ENCODE assay signal across 8 cellular contexts in genomic region chr20:35742741-35743523, GRCh38. TPM values are rescaled to one million over a fixed set of nuclear protein-coding genes. Genes with fewer than 3 reads are reported as not detected.
DNase-seq lines count a peak whose midpoint lies in the region; ATAC-seq and TF ChIP-seq lines count a peak whose summit lies in the region.

No MANE protein-coding gene starts in this region.

- H3K4me3 ChIP-seq in SK-N-SH (ENCODE audit: low read depth in 2 of 2, low read length in 1 of 2) (peak overlapping the region; percentile 67 to 68), endodermal cell (ENCODE audit: low read length) (peak overlapping the region; percentile 92)
- peak overlapping the region; percentile 87 for H3K4me3 ChIP-seq in naive thymus-derived CD4-positive, alpha-beta T cell (ENCODE audit: low read length)

- DNase-seq in GM10248 (ENCODE audit: extremely low spot score) (peak; percentile 58), SK-N-SH (peak; percentile 19), endodermal cell (peak; percentile 30), ureter (ENCODE audit: low spot score) (no peak), D341Med (ENCODE audit: low spot score) (no peak)
- DNase-seq in naive thymus-derived CD4-positive, alpha-beta T cell = peak in 6 of 9 donors; percentile 29 to 48 (median 40)

- no peaks in the 10 kb centered on the region for H3K27me3 Mint-ChIP-seq in endodermal cell (ENCODE audit: insufficient read depth)
- H3K27me3 Mint-ChIP-seq in naive thymus-derived CD4-positive, alpha-beta T cell = no peaks in the 10 kb centered on the region

- H3K9me3 Mint-ChIP-seq in endodermal cell = no peaks in the 10 kb centered on the region
- peaks cover 0 to 10% (median 0%) of the 10 kb centered on the region in 11 donors for H3K9me3 Mint-ChIP-seq in naive thymus-derived CD4-positive, alpha-beta T cell

- ATAC-seq in naive thymus-derived CD4-positive, alpha-beta T cell = no peak
- no peak for ATAC-seq in GM21825 (IDR thresholded peaks at IDR 0.05; ENCODE audit: unreplicated experiment)

- peak overlapping the region; percentile 100 for H3K27ac Mint-ChIP-seq in endodermal cell
- peak overlapping the region; percentile 96 to 100 (median 100) for H3K27ac Mint-ChIP-seq in naive thymus-derived CD4-positive, alpha-beta T cell

- peak overlapping the region; percentile 94 for H3K27ac ChIP-seq in KOPT-K1 (ENCODE audit: low read depth, low read length, poor library complexity, severe bottlenecking)
- H3K27ac ChIP-seq in SK-N-SH (ENCODE audit: low read depth in 2 of 2, low read length in 1 of 2) = peak overlapping the region; percentile 90 to 93
- peak overlapping the region; percentile 87 for H3K27ac ChIP-seq in endodermal cell (ENCODE audit: low read depth, low read length)
- H3K27ac ChIP-seq in naive thymus-derived CD4-positive, alpha-beta T cell (ENCODE audit: low read depth, low read length) = peak overlapping the region; percentile 92

- H3K4me3 Mint-ChIP-seq in endodermal cell = peak overlapping the region; percentile 100
- peak overlapping the region; percentile 86 to 100 (median 98) for H3K4me3 Mint-ChIP-seq in naive thymus-derived CD4-positive, alpha-beta T cell

- POLR2A ChIA-PET in GM10248 (lab: Yijun Ruan, JAX) (interaction anchor here (0.6 to 7.4 kb wide), 22 partner anchors 8 to 1465 kb away, joined by 3 to 81 read pairs (median 4); partner anchors contain the start of genes PHF20, SCAND1 and SPAG4), SK-N-SH (lab: Yijun Ruan, JAX) (interaction anchor here (0.6 to 2.2 kb wide), 29 partner anchors 8 to 211 kb away, joined by 3 to 36 read pairs (median 5); partner anchors contain the start of genes ERGIC3, NFS1, PHF20 and ROMO1)
- POLR2A ChIA-PET in naive thymus-derived CD4-positive, alpha-beta T cell (lab: Charles Lee) = interaction anchor here (0.5 to 14.0 kb wide), 57 partner anchors 8 to 1038 kb away, joined by 3 to 733 read pairs (median 7); partner anchors contain the start of genes CEP250, CPNE1, ERGIC3 and GGT7

- H3K36me3 ChIP-seq in KOPT-K1 (ENCODE audit: insufficient read depth, low read length) (peaks cover 31% of the 10 kb centered on the region), SK-N-SH (replicated peaks in 1 of 2; ENCODE audit: control insufficient read depth in 1 of 2, insufficient read depth in 2 of 2, low read length in 1 of 2) (peaks cover 27 to 29% of the 10 kb centered on the region in 2 experiments), endodermal cell (ENCODE audit: control insufficient read depth, insufficient read depth, low read length) (peaks cover 28% of the 10 kb centered on the region)
- H3K36me3 ChIP-seq in naive thymus-derived CD4-positive, alpha-beta T cell (ENCODE audit: control insufficient read depth in 2 of 3, insufficient read depth in 3 of 3, low read length in 3 of 3) = peaks cover 22 to 36% (median 28%) of the 10 kb centered on the region in 3 experiments

- H3K9me3 ChIP-seq in KOPT-K1 (ENCODE audit: insufficient read depth, low read length, poor library complexity, severe bottlenecking) (no peaks in the 10 kb centered on the region), SK-N-SH (no peaks in the 10 kb centered on the region), endodermal cell (ENCODE audit: control insufficient read depth, low read length) (no peaks in the 10 kb centered on the region)
- H3K9me3 ChIP-seq in naive thymus-derived CD4-positive, alpha-beta T cell (ENCODE audit: control insufficient read depth in 2 of 3, low read length in 3 of 3) = no peaks in the 10 kb centered on the region

- no peaks in the 10 kb centered on the region for H3K9me2 ChIP-seq in SK-N-SH

- peaks cover 16% of the 10 kb centered on the region for H3F3A ChIP-seq in SK-N-SH (replicated peaks; ENCODE audit: insufficient read depth)

- WGBS in SK-N-SH (ENCODE audit: low lambda C conversion rate) = 5% methylated on average over 8 of the region's 8 CpGs
- WGBS in endodermal cell (ENCODE audit: insufficient coverage in 1 of 2, insufficient read length in 1 of 2), 2 experiments = 0 to 6% methylated on average over 6 to 8 of the region's 8 CpGs

- peak overlapping the region; percentile 73 for H3K4me2 ChIP-seq in SK-N-SH

- TF ChIP-seq EP300 in SK-N-SH (IDR thresholded peaks at IDR 0.05; ENCODE audit: borderline replicate concordance in 1 of 2, low read depth in 1 of 2, low read length in 1 of 2) = no peak

- H3K4me1 ChIP-seq in SK-N-SH (ENCODE audit: control insufficient read depth in 1 of 2, insufficient read depth in 2 of 2, low read depth in 1 of 2, low read length in 1 of 2) (peaks cover 12% of the 10 kb centered on the region in 2 experiments; a peak in 3 of 4 replicates), endodermal cell (ENCODE audit: control insufficient read depth, insufficient read depth, low read length) (no peaks in the 10 kb centered on the region)
- peaks cover 34 to 47% of the 10 kb centered on the region in 2 donors for H3K4me1 ChIP-seq in naive thymus-derived CD4-positive, alpha-beta T cell (ENCODE audit: control insufficient read depth in 2 of 2, insufficient read depth in 2 of 2, low read length in 2 of 2)

- intact Hi-C loops in naive thymus-derived CD4-positive, alpha-beta T cell (cut with micrococcal nuclease) = loop anchor here (1.0 to 10.0 kb wide), 15 partner anchors 28 to 1751 kb away; partner anchors contain the start of genes ACSS2 (in 2 of the 2), CPNE1 (in 2 of the 2), NFS1 (in 2 of the 2) and RBM12 (in 2 of the 2)

- H3K79me2 ChIP-seq in SK-N-SH (ENCODE audit: insufficient read depth) = peaks cover 52% of the 10 kb centered on the region

- CTCF ChIA-PET in GM10248 (lab: Yijun Ruan, JAX) = interaction anchor here (0.7 to 6.3 kb wide), 8 partner anchors 9 to 141 kb away, joined by 3 to 27 read pairs (median 4); partner anchors contain the start of gene PHF20
- CTCF ChIA-PET in SK-N-SH (lab: Yijun Ruan, JAX) = interaction anchor here (1.1 to 3.7 kb wide), 8 partner anchors 20 to 151 kb away, joined by 3 to 40 read pairs (median 4); partner anchors contain the start of genes NFS1, PHF20 and ROMO1
- CTCF ChIA-PET in naive thymus-derived CD4-positive, alpha-beta T cell (lab: Charles Lee) = interaction anchor here (0.7 to 4.0 kb wide), 9 partner anchors 12 to 391 kb away, joined by 3 to 58 read pairs (median 4); partner anchors contain the start of genes CEP250, PHF20 and SCAND1

- peak overlapping the region; percentile 97 for H3K9ac ChIP-seq in SK-N-SH
- peak overlapping the region; percentile 95 for H3K9ac ChIP-seq in endodermal cell (ENCODE audit: extremely low read depth, low read length, poor library complexity, severe bottlenecking)

- TF ChIP-seq CTCF in GM10248 (IDR thresholded peaks at IDR 0.05; ENCODE audit: control extremely low read depth, extremely low read depth, low read depth, missing control alignments) (no peak), SK-N-SH (IDR thresholded peaks at IDR 0.05) (no peak), endodermal cell (conservative IDR thresholded peaks at IDR 0.05) (no peak)

- H4K20me1 ChIP-seq in SK-N-SH (ENCODE audit: insufficient read depth) = peaks cover 34% of the 10 kb centered on the region

- no peak for TF ChIP-seq RAD21 in SK-N-SH (IDR thresholded peaks at IDR 0.05; ENCODE audit: low read length)

- H3K27me3 ChIP-seq in SK-N-SH (ENCODE audit: insufficient read depth) (no peaks in the 10 kb centered on the region), endodermal cell (ENCODE audit: control insufficient read depth, insufficient read depth, low read length, poor library complexity, severe bottlenecking) (no peaks in the 10 kb centered on the region)
- no peaks in the 10 kb centered on the region for H3K27me3 ChIP-seq in naive thymus-derived CD4-positive, alpha-beta T cell (ENCODE audit: control insufficient read depth in 2 of 2, insufficient read depth in 2 of 2, low read length in 2 of 2)

- peak overlapping the region; percentile 52; the same call in 1 of the 2 replicates for H2AFZ ChIP-seq in SK-N-SH (ENCODE audit: low read depth)

- H3K36me3 Mint-ChIP-seq in endodermal cell (ENCODE audit: low read depth) = peaks cover 33% of the 10 kb centered on the region
- H3K36me3 Mint-ChIP-seq in naive thymus-derived CD4-positive, alpha-beta T cell = peaks cover 8 to 36% (median 29%) of the 10 kb centered on the region in 5 donors

- H3K4me1 Mint-ChIP-seq in endodermal cell = peaks cover 18% of the 10 kb centered on the region
- peaks cover 21 to 51% (median 45%) of the 10 kb centered on the region in 7 donors for H3K4me1 Mint-ChIP-seq in naive thymus-derived CD4-positive, alpha-beta T cell

RNA-seq across cellular contexts. Expression of gene RBM39, which starts 0.9 kb away (rescaled TPM):
- 68.4 and 98.4 TPM in 2 replicates for polyA plus RNA-seq in SK-N-SH (2012; rRNA removed)
- 48.8 and 64.8 TPM in 2 replicates for polyA plus RNA-seq in SK-N-SH (2012; cell fraction: cytosol; rRNA removed)
- polyA plus RNA-seq in SK-N-SH (2012; cell fraction: nucleus; rRNA removed) = 244 and 457 TPM in 2 replicates
- total RNA-seq in endodermal cell (100 to 1,000 TPM; 276 to 332 TPM), ureter (405 TPM)
- polyA plus RNA-seq in endodermal cell (2013, experiment 1 of 2) = 233 TPM
- polyA plus RNA-seq in endodermal cell (2013, experiment 2 of 2) = 202 TPM
- 1,000 to 10,000 TPM in 2 of 5 experiments, 100 to 1,000 TPM in 3; 372 to 1,041 (median 699) TPM for total RNA-seq in naive thymus-derived CD4-positive, alpha-beta T cell
- 100 to 1,000 TPM; 100 to 152 TPM for polyA plus RNA-seq in naive thymus-derived CD4-positive, alpha-beta T cell

RNA-seq across cellular contexts. Expression of gene PHF20, which starts 28.9 kb away (rescaled TPM):
- polyA plus RNA-seq in SK-N-SH (2012; rRNA removed) = 23.8 and 24.9 TPM in 2 replicates
- polyA plus RNA-seq in SK-N-SH (2012; cell fraction: cytosol; rRNA removed) = 26.8 and 37.3 TPM in 2 replicates
- 20.1 and 21.0 TPM in 2 replicates for polyA plus RNA-seq in SK-N-SH (2012; cell fraction: nucleus; rRNA removed)
- total RNA-seq in endodermal cell (10 to 100 TPM; 68.1 to 78.8 TPM), ureter (61.6 TPM)
- polyA plus RNA-seq in endodermal cell (2013, experiment 1 of 2) = 41.6 TPM
- polyA plus RNA-seq in endodermal cell (2013, experiment 2 of 2) = 45.6 TPM
- 100 to 1,000 TPM in 2 of 5 experiments, 10 to 100 TPM in 3; 57.5 to 157 (median 78.0) TPM for total RNA-seq in naive thymus-derived CD4-positive, alpha-beta T cell
- 100 to 1,000 TPM in 1 of 2 donors, 10 to 100 TPM in 1; 99.9 to 138 TPM for polyA plus RNA-seq in naive thymus-derived CD4-positive, alpha-beta T cell

RNA-seq across cellular contexts. Expression of gene ROMO1, which starts 43.7 kb away (rescaled TPM):
- polyA plus RNA-seq in SK-N-SH (2012; rRNA removed) = 1,087 and 1,273 TPM in 2 replicates
- 759 and 965 TPM in 2 replicates for polyA plus RNA-seq in SK-N-SH (2012; cell fraction: cytosol; rRNA removed)
- polyA plus RNA-seq in SK-N-SH (2012; cell fraction: nucleus; rRNA removed) = 308 and 746 TPM in 2 replicates
- total RNA-seq in endodermal cell (100 to 1,000 TPM; 194 to 243 TPM), ureter (97.1 TPM)
- 207 TPM for polyA plus RNA-seq in endodermal cell (2013, experiment 1 of 2)
- 196 TPM for polyA plus RNA-seq in endodermal cell (2013, experiment 2 of 2)
- total RNA-seq in naive thymus-derived CD4-positive, alpha-beta T cell = 10 to 100 TPM; 33.2 to 85.5 (median 38.5) TPM
- polyA plus RNA-seq in naive thymus-derived CD4-positive, alpha-beta T cell = 100 to 1,000 TPM; 269 to 293 TPM

RNA-seq across cellular contexts. Expression of gene NFS1, which starts 43.8 kb away (rescaled TPM):
- polyA plus RNA-seq in SK-N-SH (2012; rRNA removed) = 75.6 and 89.7 TPM in 2 replicates
- polyA plus RNA-seq in SK-N-SH (2012; cell fraction: cytosol; rRNA removed) = 53.8 and 62.8 TPM in 2 replicates
- polyA plus RNA-seq in SK-N-SH (2012; cell fraction: nucleus; rRNA removed) = 73.7 and 115 TPM in 2 replicates
- total RNA-seq in endodermal cell (10 to 100 TPM; 17.0 to 30.9 TPM), ureter (40.0 TPM)
- 30.1 TPM for polyA plus RNA-seq in endodermal cell (2013, experiment 1 of 2)
- 21.7 TPM for polyA plus RNA-seq in endodermal cell (2013, experiment 2 of 2)
- 10 to 100 TPM; 18.2 to 41.1 (median 35.0) TPM for total RNA-seq in naive thymus-derived CD4-positive, alpha-beta T cell
- 10 to 100 TPM in 1 of 2 donors, 1 to 10 TPM in 1; 9.7 to 27.7 TPM for polyA plus RNA-seq in naive thymus-derived CD4-positive, alpha-beta T cell

Comparison
In these comparisons a context has a peak if more than half of its experiments do, and no peak if none do; other contexts are left out.
1. DNase-seq: peak in GM10248 (single experiment), SK-N-SH (single experiment), endodermal cell (single experiment) and naive thymus-derived CD4-positive, alpha-beta T cell (6 of 9); none in ureter (single experiment) and D341Med (single experiment).
2. Peak in every context shown above with its lines, with median percentiles within 50 percentile points of each other: H3K27ac ChIP-seq and H3K4me3 ChIP-seq.